ENCODE assay signal across 16 cellular contexts in genomic region chr13:111503905-111504695, GRCh38.
DNase-seq lines count a peak whose midpoint lies in the region; ATAC-seq and TF ChIP-seq lines count a peak whose summit lies in the region.
"Had no signal": no experiment of that assay in that cellular context is flagged by ENCODE, and none has a peak within 500 bp of the region (broad histone marks: within the 10 kb centered on the region; RNA-seq: fewer than 3 reads in every experiment).

No MANE protein-coding gene starts in this region.

- no peak for ATAC-seq in upper lobe of left lung (ENCODE audit: low FRiP score in 2 of 2)

- no peaks in the 10 kb centered on the region for H3K36me3 ChIP-seq in HEK293 (ENCODE audit: control insufficient read depth in 2 of 2, insufficient read depth in 1 of 2, low read length in 2 of 2)
- H3K36me3 ChIP-seq in upper lobe of left lung, result no peaks in the 10 kb centered on the region
- no peaks in the 10 kb centered on the region for H3K36me3 ChIP-seq in vagina

- no peak for TF ChIP-seq EP300 in upper lobe of left lung (IDR thresholded peaks at IDR 0.05)

- 72 to 77% methylated on average over 13 of the region's 13 CpGs for WGBS in upper lobe of left lung, 2 donors

- CTCF ChIA-PET in HEK293 (lab: Yijun Ruan, JAX), result interaction anchor here (0.6 to 0.7 kb wide), 2 partner anchors 11 to 30 kb away, joined by 3 read pairs; no protein-coding TSS in a partner anchor

- H3K9me3 ChIP-seq in HEK293 (ENCODE audit: control insufficient read depth, insufficient read depth, low read depth, low read length) (no peaks in the 10 kb centered on the region), upper lobe of left lung (peaks cover 0 to 5% (median 1%) of the 10 kb centered on the region in 4 donors), vagina (no peaks in the 10 kb centered on the region)

- no peak for TF ChIP-seq CTCF in HEK293 (tag by site-specific recombination; IDR thresholded peaks at IDR 0.05)
- no peak for TF ChIP-seq CTCF in upper lobe of left lung (IDR thresholded peaks at IDR 0.05)
- no peak for TF ChIP-seq CTCF in vagina (IDR thresholded peaks at IDR 0.05)

- DNase-seq in NCI-H2029 treated with DMSO at 0.1 percent for 48 hours (lab: John Stamatoyannopoulos, UW) (peak; percentile 15), NCI-H2029 (lab: John Stamatoyannopoulos, UW) (no peak), inferior parietal cortex (ENCODE audit: extremely low spot score) (peak; percentile 9), putamen (ENCODE audit: low spot score) (peak; percentile 84), COR-L47 (lab: John Stamatoyannopoulos, UW) (no peak), upper lobe of left lung (no peak), vagina (ENCODE audit: extremely low spot score in 2 of 2) (no peak)
- DNase-seq: 8988T, DMS 273 treated with DMSO at 0.1 percent for 48 hours, HFFc6, NCI-H1436 treated with DMSO at 0.1 percent for 48 hours, NCI-H2081 treated with DMSO at 0.1 percent for 48 hours, NCI-H345, SIG-M5 had no signal

- TF ChIP-seq POLR2A in upper lobe of left lung (IDR thresholded peaks at IDR 0.05), result no peak
- no peak for TF ChIP-seq POLR2A in vagina (IDR thresholded peaks at IDR 0.05)

- POLR2A ChIA-PET in HEK293 (lab: Yijun Ruan, JAX), result no interaction called here

- H3K27me3 ChIP-seq in upper lobe of left lung, result no peaks in the 10 kb centered on the region
- no peaks in the 10 kb centered on the region for H3K27me3 ChIP-seq in vagina

- intact Hi-C loops in vagina (cut with DNase I), result no loop called here

- H3K27ac ChIP-seq in HEK293 (ENCODE audit: extremely low read depth, low read depth, low read length), result no peak overlapping the region
- no peak overlapping the region for H3K27ac ChIP-seq in upper lobe of left lung
- H3K27ac ChIP-seq in vagina, result no peak overlapping the region

- H3K4me1 ChIP-seq in HEK293 (ENCODE audit: control insufficient read depth, insufficient read depth, low read length), result no peaks in the 10 kb centered on the region
- no peaks in the 10 kb centered on the region for H3K4me1 ChIP-seq in upper lobe of left lung
- no peaks in the 10 kb centered on the region for H3K4me1 ChIP-seq in vagina

- H3K4me3 ChIP-seq in HEK293 (ENCODE audit: low read depth, low read length), result no peak overlapping the region
- no peak overlapping the region for H3K4me3 ChIP-seq in upper lobe of left lung
- no peak overlapping the region for H3K4me3 ChIP-seq in vagina
- H3K4me3 ChIP-seq: K562 had no signal

TF ChIP-seq in HEK293, 187 proteins besides CTCF, POLR2A, EP300 and RAD21:
- TF ChIP-seq ZNF433 (tag by site-specific recombination; IDR thresholded peaks at IDR 0.05; ENCODE audit: low read depth) (no peak), ZFHX2 (tag by site-specific recombination; conservative IDR thresholded peaks at IDR 0.05) (peak; percentile 25; the same call in 1 of the 2 replicates), EGR2 (tag by site-specific recombination; IDR thresholded peaks at IDR 0.05; ENCODE audit: low read depth) (0 out of 2 replicates have a peak, but pooled peaks have one; percentile 29)
TF ChIP-seq in HEK293: peak in this region for 2.

Comparison
In these comparisons a context has a peak if more than half of its experiments do, and no peak if none do; other contexts are left out.
1. DNase-seq: peak in NCI-H2029 treated with DMSO at 0.1 percent for 48 hours (single experiment), inferior parietal cortex (single experiment) and putamen (single experiment); none in NCI-H2029 (single experiment), COR-L47 (single experiment), upper lobe of left lung (0 of 2) and vagina (0 of 2).